Comparison of ENCODE assay signal across 16 cellular contexts in genomic region chr4:1058198-1058996, GRCh38. TPM values are rescaled to one million over a fixed set of nuclear protein-coding genes. Genes with fewer than 3 reads are reported as not detected.
DNase-seq lines count a peak whose midpoint lies in the region; ATAC-seq and TF ChIP-seq lines count a peak whose summit lies in the region.
"Had no signal": no experiment of that assay in that cellular context is flagged by ENCODE, and none has a peak within 500 bp of the region (broad histone marks: within the 10 kb centered on the region; RNA-seq: fewer than 3 reads in every experiment).

No MANE protein-coding gene starts in this region.

- no peaks in the 10 kb centered on the region for H3K36me3 ChIP-seq in Panc1 (ENCODE audit: control insufficient read depth, insufficient read depth, low read length)
- no peaks in the 10 kb centered on the region for H3K36me3 ChIP-seq in sigmoid colon
- H3K36me3 ChIP-seq: gastroesophageal sphincter, tibial artery, WERI-Rb-1 had no signal

- in situ Hi-C loops in Panc1 (cut with HindIII; ENCODE audit: low pct_unique_long_range_greater_than_20kb, low sequenced_read_pairs) = no loop called here

- no peaks in the 10 kb centered on the region for H3K9me3 ChIP-seq in Panc1 (ENCODE audit: control insufficient read depth, insufficient read depth, low read depth, low read length)
- H3K9me3 ChIP-seq in sigmoid colon = no peaks in the 10 kb centered on the region
- H3K9me3 ChIP-seq: gastroesophageal sphincter, tibial artery had no signal

- TF ChIP-seq POLR2A in sigmoid colon (IDR thresholded peaks at IDR 0.05) = no peak

- H3K27me3 ChIP-seq in Panc1 (ENCODE audit: control insufficient read depth, insufficient read depth, low read length) (no peaks in the 10 kb centered on the region), sigmoid colon (peaks cover 12 to 86% (median 42%) of the 10 kb centered on the region in 3 donors)

- no peak overlapping the region for H3K4me3 Mint-ChIP-seq in activated T-cell treated with anti-CD3 and anti-CD28 coated beads, Interleukin-2, amount 50 U/mL, for 24 hours
- H3K4me3 Mint-ChIP-seq in activated T-cell treated with anti-CD3 and anti-CD28 coated beads, Interleukin-2, amount 50 U/mL, for 4 hours = no peak overlapping the region

- intact Hi-C loops in Panc1 (cut with micrococcal nuclease; ENCODE audit: unreplicated experiment) = no loop called here
- intact Hi-C loops in left ventricle myocardium superior (cut with micrococcal nuclease) = no loop called here
- intact Hi-C loops in sigmoid colon (cut with DNase I) = no loop called here

- H3K27ac Mint-ChIP-seq in activated T-cell treated with anti-CD3 and anti-CD28 coated beads, Interleukin-2, amount 50 U/mL, for 24 hours = no peak overlapping the region
- H3K27ac Mint-ChIP-seq: activated naive CD4-positive, alpha-beta T cell treated with anti-CD3 and anti-CD28 coated beads, Interleukin-2, amount 50 U/mL, for 72 hours had no signal

- H3K27ac ChIP-seq in Panc1 (ENCODE audit: low read length) (no peak overlapping the region), sigmoid colon (no peak overlapping the region)
- H3K27ac ChIP-seq: gastroesophageal sphincter, tibial artery, WERI-Rb-1 had no signal

- no peak for ATAC-seq in activated T-cell treated with anti-CD3 and anti-CD28 coated beads, Interleukin-2, amount 50 U/mL, for 4 hours
- ATAC-seq in Panc1 = peak; percentile 42; the same call in 1 of the 2 replicates
- peak; percentile 88 for ATAC-seq in left ventricle myocardium superior
- ATAC-seq: activated naive CD4-positive, alpha-beta T cell treated with anti-CD3 and anti-CD28 coated beads, Interleukin-2, amount 50 U/mL, for 72 hours; gastroesophageal sphincter had no signal

- TF ChIP-seq EP300 in sigmoid colon (IDR thresholded peaks at IDR 0.05) = no peak

- H3K4me1 ChIP-seq in Panc1 (ENCODE audit: control insufficient read depth, insufficient read depth, low read length) (no peaks in the 10 kb centered on the region), sigmoid colon (peaks cover 0 to 11% (median 2%) of the 10 kb centered on the region in 4 donors)

- peaks cover 21% of the 10 kb centered on the region for H3K4me1 Mint-ChIP-seq in activated T-cell treated with anti-CD3 and anti-CD28 coated beads, Interleukin-2, amount 50 U/mL, for 24 hours (ENCODE audit: low read depth)
- peaks cover 22% of the 10 kb centered on the region for H3K4me1 Mint-ChIP-seq in activated T-cell treated with anti-CD3 and anti-CD28 coated beads, Interleukin-2, amount 50 U/mL, for 4 hours (ENCODE audit: low read depth)

- WGBS in sigmoid colon, 2 donors = 31 to 70% methylated on average over 35 of the region's 35 CpGs

- H3K9me3 Mint-ChIP-seq in activated T-cell treated with anti-CD3 and anti-CD28 coated beads, Interleukin-2, amount 50 U/mL, for 24 hours = peaks cover 2% of the 10 kb centered on the region
- H3K9me3 Mint-ChIP-seq in activated T-cell treated with anti-CD3 and anti-CD28 coated beads, Interleukin-2, amount 50 U/mL, for 4 hours = no peaks in the 10 kb centered on the region

- no TSS peak for BruUV-seq in Panc1 (replicated peaks; lab: Mats Ljungman, UMichigan)

- no peak overlapping the region for H3K4me3 ChIP-seq in Panc1 (ENCODE audit: low read depth in 2 of 2, low read length in 2 of 2)
- H3K4me3 ChIP-seq in sigmoid colon = no peak overlapping the region
- H3K4me3 ChIP-seq: gastroesophageal sphincter, tibial artery had no signal

- H3K27me3 Mint-ChIP-seq in activated T-cell treated with anti-CD3 and anti-CD28 coated beads, Interleukin-2, amount 50 U/mL, for 24 hours = peaks cover 18% of the 10 kb centered on the region
- peaks cover 16% of the 10 kb centered on the region for H3K27me3 Mint-ChIP-seq in activated T-cell treated with anti-CD3 and anti-CD28 coated beads, Interleukin-2, amount 50 U/mL, for 4 hours (ENCODE audit: low read depth)

- DNase-seq in activated T-cell treated with anti-CD3 and anti-CD28 coated beads, Interleukin-2, amount 50 U/mL, for 24 hours = peak; percentile 18
- DNase-seq in activated T-cell treated with anti-CD3 and anti-CD28 coated beads, Interleukin-2, amount 50 U/mL, for 4 hours = no peak
- DNase-seq in Panc1 (ENCODE audit: low read depth, low spot score) (no peak), left ventricle myocardium superior (peak; percentile 51), sigmoid colon (peak; percentile 29), NCI-H2107 (lab: John Stamatoyannopoulos, UW) (no peak), Ammon's horn (ENCODE audit: low spot score) (no peak), HEK293T (ENCODE audit: extremely low spot score) (no peak)
- DNase-seq: COR-L47, NCI-H1436 treated with DMSO at 0.1 percent for 48 hours, NCI-H510A, retina, WERI-Rb-1 had no signal

- CTCF ChIA-PET in Panc1 (lab: Charles Lee) (no interaction called here), HEK293T (lab: Yijun Ruan, JAX) (no interaction called here)

- POLR2A ChIA-PET in Panc1 (lab: Charles Lee) (no interaction called here), HEK293T (lab: Yijun Ruan, JAX) (no interaction called here)

- no peaks in the 10 kb centered on the region for H3K36me3 Mint-ChIP-seq in activated T-cell treated with anti-CD3 and anti-CD28 coated beads, Interleukin-2, amount 50 U/mL, for 24 hours (ENCODE audit: low read depth)
- H3K36me3 Mint-ChIP-seq in activated T-cell treated with anti-CD3 and anti-CD28 coated beads, Interleukin-2, amount 50 U/mL, for 4 hours (ENCODE audit: insufficient read depth) = no peaks in the 10 kb centered on the region

- TF ChIP-seq CTCF in Panc1 (IDR thresholded peaks at IDR 0.05) (no peak), sigmoid colon (IDR thresholded peaks at IDR 0.05) (no peak)

TF ChIP-seq in HEK293T, 16 proteins besides CTCF, POLR2A, EP300 and RAD21:
- no peak for TF ChIP-seq ZNF384 (IDR thresholded peaks at IDR 0.05)
- no peak for TF ChIP-seq ARNT (IDR thresholded peaks at IDR 0.05)
- no peak for TF ChIP-seq HDGF (IDR thresholded peaks at IDR 0.05; ENCODE audit: borderline replicate concordance)
- TF ChIP-seq NFRKB (IDR thresholded peaks at IDR 0.05) = no peak
- no peak for TF ChIP-seq ELF4 (IDR thresholded peaks at IDR 0.05)
- no peak for TF ChIP-seq SUZ12 (IDR thresholded peaks at IDR 0.05)
- no peak for TF ChIP-seq LEF1 (IDR thresholded peaks at IDR 0.05; ENCODE audit: borderline replicate concordance)

RNA-seq across cellular contexts. Expression of gene FGFRL1, which starts 47.0 kb away (rescaled TPM):
- total RNA-seq in activated T-cell treated with anti-CD3 and anti-CD28 coated beads, Interleukin-2, amount 50 U/mL, for 4 hours = 10 to 100 TPM; 20.4 to 29.6 (median 20.6) TPM
- total RNA-seq in Panc1 (2021; ENCODE audit: unreplicated experiment) (43.1 TPM), left ventricle myocardium superior (26.6 TPM), sigmoid colon (10 to 100 TPM in 1 of 4 donors, 1 to 10 TPM in 3; 6.1 to 10.0 (median 8.0) TPM)
- polyA plus RNA-seq in Panc1 (2012; ENCODE audit: insufficient read length) = 57.6 TPM
- polyA plus RNA-seq in sigmoid colon = 10 to 100 TPM in 1 of 3 donors, 1 to 10 TPM in 2; 1.2 to 12.1 (median 3.0) TPM

RNA-seq across cellular contexts. Expression of gene RNF212, which starts 55.0 kb away (rescaled TPM):
- total RNA-seq in activated T-cell treated with anti-CD3 and anti-CD28 coated beads, Interleukin-2, amount 50 U/mL, for 4 hours = 1 to 10 TPM in 1 of 3 donors, under 1 TPM in 2; 0.79 to 2.9 (median 0.84) TPM
- total RNA-seq in Panc1 (2021; ENCODE audit: unreplicated experiment) (not detected), left ventricle myocardium superior (0.62 TPM), sigmoid colon (10 to 100 TPM in 1 of 4 donors, 1 to 10 TPM in 3; 3.1 to 12.8 (median 6.8) TPM)
- polyA plus RNA-seq in Panc1 (2012; ENCODE audit: insufficient read length) = not detected
- 1 to 10 TPM in 1 of 3 donors, under 1 TPM in 1, not detected in 1; 0.60 to 3.4 TPM for polyA plus RNA-seq in sigmoid colon

Comparison
In these comparisons a context has a peak if more than half of its experiments do, and no peak if none do; other contexts are left out.
1. DNase-seq: peak in activated T-cell treated with anti-CD3 and anti-CD28 coated beads, Interleukin-2, amount 50 U/mL, for 24 hours (single experiment), left ventricle myocardium superior (single experiment) and sigmoid colon (single experiment); none in activated T-cell treated with anti-CD3 and anti-CD28 coated beads, Interleukin-2, amount 50 U/mL, for 4 hours (single experiment), Panc1 (single experiment), NCI-H2107 (single experiment), Ammon's horn (single experiment) and HEK293T (single experiment).
2. ATAC-seq: peak in Panc1 (single experiment) and left ventricle myocardium superior (single experiment); none in activated T-cell treated with anti-CD3 and anti-CD28 coated beads, Interleukin-2, amount 50 U/mL, for 4 hours (0 of 2).